Comparison of ENCODE assay signal across 15 cellular contexts in genomic region chr2:192559541-192560126, GRCh38.
DNase-seq lines count a peak whose midpoint lies in the region; ATAC-seq and TF ChIP-seq lines count a peak whose summit lies in the region.
"Had no signal": no experiment of that assay in that cellular context is flagged by ENCODE, and none has a peak within 500 bp of the region (broad histone marks: within the 10 kb centered on the region; RNA-seq: fewer than 3 reads in every experiment).

No MANE protein-coding gene starts in this region.

- WGBS in prostate gland = 29% methylated on average over 2 of the region's 2 CpGs

- TF ChIP-seq CTCF in epithelial cell of esophagus (IDR thresholded peaks at IDR 0.05; ENCODE audit: insufficient read depth, low read depth, low read length, missing control alignments) = no peak
- TF ChIP-seq CTCF in prostate gland (IDR thresholded peaks at IDR 0.05) = no peak

- no peaks in the 10 kb centered on the region for H3K36me3 ChIP-seq in prostate gland

- H3K9me3 ChIP-seq in prostate gland = no peaks in the 10 kb centered on the region

- DNase-seq in H4 (ENCODE audit: low spot score) (peak; percentile 8), NCI-H69 (lab: John Stamatoyannopoulos, UW) (peak; percentile 3), epithelial cell of esophagus (ENCODE audit: low read depth) (peak; percentile 7), prostate gland (ENCODE audit: low spot score) (peak; percentile 15), COR-L47 (lab: John Stamatoyannopoulos, UW) (no peak)
- no peak for DNase-seq in effector CD8-positive, alpha-beta T cell (lab: John Stamatoyannopoulos, UW)
- DNase-seq: CD4-positive, alpha-beta T cell; DND-41; NCI-H1092; NCI-H446; NCI-H774; Right ventricle myocardium superior had no signal

- no peaks in the 10 kb centered on the region for H3K4me1 ChIP-seq in prostate gland (replicated peaks)

- no peak overlapping the region for H3K4me3 ChIP-seq in epithelial cell of esophagus (ENCODE audit: low read length)
- H3K4me3 ChIP-seq in prostate gland = no peak overlapping the region

- no peak for ATAC-seq in GM18502 (IDR thresholded peaks at IDR 0.05; ENCODE audit: poor library complexity, unreplicated experiment)
- ATAC-seq: HCT116, Panc1 had no signal

- TF ChIP-seq POLR2A in prostate gland (IDR thresholded peaks at IDR 0.05) = no peak

- H3K27ac ChIP-seq in prostate gland = no peak overlapping the region

- no peaks in the 10 kb centered on the region for H3K27me3 ChIP-seq in prostate gland (replicated peaks; ENCODE audit: insufficient read depth)

- intact Hi-C loops in prostate gland (cut with DNase I) = no loop called here

Comparison
In these comparisons a context has a peak if more than half of its experiments do, and no peak if none do; other contexts are left out.
1. DNase-seq: peak in H4 (single experiment), NCI-H69 (single experiment), epithelial cell of esophagus (single experiment) and prostate gland (single experiment); none in COR-L47 (single experiment) and effector CD8-positive, alpha-beta T cell (single experiment).